Comparison of ENCODE assay signal across 22 cellular contexts in genomic region chr4:169295822-169296221, GRCh38. TPM values are rescaled to one million over a fixed set of nuclear protein-coding genes. Genes with fewer than 3 reads are reported as not detected.
DNase-seq lines count a peak whose midpoint lies in the region; ATAC-seq lines count a peak whose summit lies in the region.
"Had no signal": no experiment of that assay in that cellular context is flagged by ENCODE, and none has a peak within 500 bp of the region (broad histone marks: within the 10 kb centered on the region; RNA-seq: fewer than 3 reads in every experiment).

No MANE protein-coding gene starts in this region.

- H3K27ac Mint-ChIP-seq in stimulated activated memory B cell treated with anti-CD40 and anti-IgM and Interleukin-4, amounts not matched to agents 10 μg/mL and 1 μg/mL and 100 μg/mL, for 72 hours = no peak overlapping the region
- H3K27ac Mint-ChIP-seq: activated CD8-positive, alpha-beta memory T cell treated with anti-CD3 and anti-CD28 coated beads, Interleukin-2, amount 10 ng/mL, durations not matched to agents 7 days and 5 days; activated naive CD8-positive, alpha-beta T cell; CD8-positive, alpha-beta memory T cell; type B pancreatic cell had no signal

- H3K27me3 ChIP-seq in SJCRH30 = no peaks in the 10 kb centered on the region

- H3K27ac ChIP-seq in SJCRH30 = no peak overlapping the region

- H3K36me3 ChIP-seq in SJCRH30 = no peaks in the 10 kb centered on the region

- peaks cover 2% of the 10 kb centered on the region for H3K9me3 Mint-ChIP-seq in stimulated activated memory B cell treated with anti-CD40 and anti-IgM and Interleukin-4, amounts not matched to agents 10 μg/mL and 1 μg/mL and 100 μg/mL, for 72 hours
- H3K9me3 Mint-ChIP-seq: type B pancreatic cell had no signal

- H3K4me1 Mint-ChIP-seq in stimulated activated memory B cell treated with anti-CD40 and anti-IgM and Interleukin-4, amounts not matched to agents 10 μg/mL and 1 μg/mL and 100 μg/mL, for 72 hours = peaks cover 38% of the 10 kb centered on the region
- H3K4me1 Mint-ChIP-seq: CD8-positive, alpha-beta memory T cell had no signal

- H3K4me3 ChIP-seq in SJCRH30 = no peak overlapping the region

- no peaks in the 10 kb centered on the region for H3K4me1 ChIP-seq in SJCRH30

- no peaks in the 10 kb centered on the region for H3K9me3 ChIP-seq in SJCRH30 (replicated peaks)

- no peak for DNase-seq in stimulated activated naive CD8-positive, alpha-beta T cell treated with anti-CD3 and anti-CD28 coated beads, Interleukin-15, Interleukin-2, amounts not matched to agents 100 U/mL and 50 U/mL, for 24 hours
- DNase-seq in anterior cingulate cortex (lab: John Stamatoyannopoulos, UW) (no peak), SJCRH30 (no peak)
- DNase-seq: activated CD4-positive, alpha-beta T cell treated with anti-CD3 and anti-CD28 coated beads for 4 hours; activated CD8-positive, alpha-beta memory T cell treated with anti-CD3 and anti-CD28 coated beads, Interleukin-2, amount 10 ng/mL, durations not matched to agents 7 days and 5 days; CD8-positive, alpha-beta memory T cell; cerebellar nuclear complex; DMS79 treated with DMSO at 0.1 percent for 48 hours; erythroblast; foreskin melanocyte; Kasumi-1; NCI-H510A; NK-92 treated with Interleukin-12 subunit alpha and Interleukin-12 subunit beta, amount 100 ng/mL, for 24 hours; RPMI8226; stimulated activated CD4-positive, alpha-beta T cell treated with anti-CD3 and anti-CD28 coated beads, Interleukin-4, amount 100 ng/mL, for 1 hour; SW 1271 had no signal

- peak; percentile 33 for ATAC-seq in GM18519 (IDR thresholded peaks at IDR 0.05; ENCODE audit: low FRiP score, unreplicated experiment)
- ATAC-seq in GM21576 (IDR thresholded peaks at IDR 0.05; ENCODE audit: unreplicated experiment) = peak; percentile 37
- peak; percentile 33 for ATAC-seq in HG03565 (IDR thresholded peaks at IDR 0.05; ENCODE audit: unreplicated experiment)
- peak; percentile 75 for ATAC-seq in stimulated activated memory B cell treated with anti-CD40 and anti-IgM and Interleukin-4, amounts not matched to agents 10 μg/mL and 1 μg/mL and 100 μg/mL, for 72 hours
- ATAC-seq in stimulated activated naive CD8-positive, alpha-beta T cell treated with anti-CD3 and anti-CD28 coated beads, Interleukin-15, Interleukin-2, amounts not matched to agents 100 U/mL and 50 U/mL, for 24 hours = no peak
- ATAC-seq: activated CD8-positive, alpha-beta memory T cell treated with anti-CD3 and anti-CD28 coated beads, Interleukin-2, amount 10 ng/mL, durations not matched to agents 7 days and 5 days had no signal

- H3K4me3 Mint-ChIP-seq in stimulated activated memory B cell treated with anti-CD40 and anti-IgM and Interleukin-4, amounts not matched to agents 10 μg/mL and 1 μg/mL and 100 μg/mL, for 72 hours = no peak overlapping the region
- H3K4me3 Mint-ChIP-seq: activated CD8-positive, alpha-beta memory T cell treated with anti-CD3 and anti-CD28 coated beads, Interleukin-2, amount 10 ng/mL, durations not matched to agents 7 days and 5 days; activated naive CD8-positive, alpha-beta T cell; CD8-positive, alpha-beta memory T cell; type B pancreatic cell had no signal

- no peaks in the 10 kb centered on the region for H3K27me3 Mint-ChIP-seq in stimulated activated memory B cell treated with anti-CD40 and anti-IgM and Interleukin-4, amounts not matched to agents 10 μg/mL and 1 μg/mL and 100 μg/mL, for 72 hours

- no peaks in the 10 kb centered on the region for H3K36me3 Mint-ChIP-seq in stimulated activated memory B cell treated with anti-CD40 and anti-IgM and Interleukin-4, amounts not matched to agents 10 μg/mL and 1 μg/mL and 100 μg/mL, for 72 hours
- H3K36me3 Mint-ChIP-seq: activated CD8-positive, alpha-beta memory T cell treated with anti-CD3 and anti-CD28 coated beads, Interleukin-2, amount 10 ng/mL, durations not matched to agents 7 days and 5 days; activated naive CD8-positive, alpha-beta T cell; type B pancreatic cell had no signal

RNA-seq across cellular contexts. Expression of gene SH3RF1, which starts 25.1 kb away (rescaled TPM):
- total RNA-seq in SJCRH30 (2014; rRNA removed; shearing (Covaris generic)) = 4.6 and 5.8 TPM in 2 replicates
